In genomic region chr5:73763300-73764032, GRCh38 we compare ENCODE assay signal across 19 cellular contexts.
A peak's percentile ranks its signal among the peaks of the same experiment; 100 is the strongest.
DNase-seq lines count a peak whose midpoint lies in the region; ATAC-seq, FAIRE-seq and TF ChIP-seq lines count a peak whose summit lies in the region.
"Had no signal": no experiment of that assay in that cellular context is flagged by ENCODE, and none has a peak within 500 bp of the region (broad histone marks: within the 10 kb centered on the region; RNA-seq: fewer than 3 reads in every experiment).

No MANE protein-coding gene starts in this region.

- H3K9me3 Mint-ChIP-seq in WTC11 = peaks cover 32% of the 10 kb centered on the region
- H3K9me3 Mint-ChIP-seq in CD4-positive, alpha-beta memory T cell = peaks cover 0 to 22% (median 7%) of the 10 kb centered on the region in 8 donors

- no peaks in the 10 kb centered on the region for H3K27me3 Mint-ChIP-seq in WTC11 (ENCODE audit: low read depth)
- no peaks in the 10 kb centered on the region for H3K27me3 Mint-ChIP-seq in CD4-positive, alpha-beta memory T cell
- H3K27me3 Mint-ChIP-seq: activated naive CD8-positive, alpha-beta T cell treated with anti-CD3 and anti-CD28 coated beads for 36 hours; activated T-cell treated with anti-CD3 and anti-CD28 coated beads, Interleukin-2, amount 50 U/mL, for 24 hours had no signal

- H3K27me3 ChIP-seq in osteoblast (ENCODE audit: insufficient read depth, low read length) = no peaks in the 10 kb centered on the region
- H3K27me3 ChIP-seq in CD4-positive, alpha-beta memory T cell (ENCODE audit: insufficient read depth, low read length) = no peaks in the 10 kb centered on the region
- H3K27me3 ChIP-seq: testis had no signal

- H3K36me3 ChIP-seq in osteoblast (ENCODE audit: insufficient read depth, low read length) = no peaks in the 10 kb centered on the region
- no peaks in the 10 kb centered on the region for H3K36me3 ChIP-seq in CD4-positive, alpha-beta memory T cell (ENCODE audit: insufficient read depth, low read length)

- no peaks in the 10 kb centered on the region for H3K4me1 Mint-ChIP-seq in WTC11
- H3K4me1 Mint-ChIP-seq in CD4-positive, alpha-beta memory T cell = no peaks in the 10 kb centered on the region

- no peaks in the 10 kb centered on the region for H4K20me1 ChIP-seq in osteoblast (ENCODE audit: insufficient read depth, low read length)

- no peak overlapping the region for H3K27ac Mint-ChIP-seq in WTC11
- no peak overlapping the region for H3K27ac Mint-ChIP-seq in CD4-positive, alpha-beta memory T cell
- H3K27ac Mint-ChIP-seq: activated naive CD8-positive, alpha-beta T cell treated with anti-CD3 and anti-CD28 coated beads for 36 hours; activated T-cell treated with anti-CD3 and anti-CD28 coated beads, Interleukin-2, amount 50 U/mL, for 24 hours; T-helper 2 cell treated with Interferon-gamma antibody and Interleukin-4, amounts not matched to agents 5 μg/mL and 100 μg/mL, for 36 hours had no signal

- ATAC-seq in WTC11 (no peak), HG02678 (IDR thresholded peaks at IDR 0.05; ENCODE audit: unreplicated experiment) (no peak)
- ATAC-seq: right cardiac atrium had no signal

- H3K4me1 ChIP-seq in osteoblast (ENCODE audit: insufficient read depth, low read length) = peaks cover 14% of the 10 kb centered on the region
- H3K4me1 ChIP-seq in CD4-positive, alpha-beta memory T cell (ENCODE audit: insufficient read depth, low read length) = no peaks in the 10 kb centered on the region
- H3K4me1 ChIP-seq: testis had no signal

- FAIRE-seq in urothelium cell line (lab: Jason Lieb, UNC) = no peak
- FAIRE-seq: A204.1 had no signal

- DNase-seq in NCI-H2107 treated with DMSO at 0.1 percent for 48 hours (lab: John Stamatoyannopoulos, UW; ENCODE audit: unreplicated experiment) = peak; percentile 38
- no peak for DNase-seq in NCI-H2107 (lab: John Stamatoyannopoulos, UW)
- DNase-seq in NCI-H1417 (lab: John Stamatoyannopoulos, UW) = peak in 2 of 3 experiments; percentile 59 to 90
- DNase-seq in WTC11 (ENCODE audit: low spot score) = no peak
- peak; percentile 35 for DNase-seq in osteoblast (ENCODE audit: insufficient read length, low spot score, missing footprints)
- no peak for DNase-seq in urothelium cell line (ENCODE audit: low spot score)
- DNase-seq in CD4-positive, alpha-beta memory T cell = no peak
- DNase-seq: activated CD4-positive, alpha-beta T cell treated with anti-CD3 and anti-CD28 coated beads for 48 hours; activated naive CD8-positive, alpha-beta T cell treated with anti-CD3 and anti-CD28 coated beads for 36 hours; activated T-cell treated with anti-CD3 and anti-CD28 coated beads, Interleukin-2, amount 50 U/mL, for 24 hours; MV-4-11; NCI-H446 treated with DMSO at 0.1 percent for 48 hours; right cardiac atrium; RPMI8226; stimulated activated CD4-positive, alpha-beta T cell treated with anti-CD3 and anti-CD28 coated beads, Interleukin-4, amount 100 ng/mL, for 1 hour; testis had no signal

- CTCF ChIA-PET in WTC11 (lab: Charles Lee) = no interaction called here
- CTCF ChIA-PET in CD4-positive, alpha-beta memory T cell (lab: Charles Lee; ENCODE audit: partially characterized antibody) = interaction anchor here (1.4 kb wide), 1 partner anchor 12 kb away, joined by 3 read pairs; no protein-coding TSS in a partner anchor

- H2AFZ ChIP-seq in osteoblast (ENCODE audit: low read length) = peak overlapping the region; percentile 69

- no peak overlapping the region for H3K4me2 ChIP-seq in osteoblast (ENCODE audit: insufficient read depth, low read length)

- TF ChIP-seq CTCF in WTC11 (IDR thresholded peaks at IDR 0.05) = no peak
- TF ChIP-seq CTCF in osteoblast (IDR thresholded peaks at IDR 0.05; ENCODE audit: extremely low read depth, low read depth, low read length) = no peak

- peaks cover 23% of the 10 kb centered on the region for H3K36me3 Mint-ChIP-seq in WTC11
- no peaks in the 10 kb centered on the region for H3K36me3 Mint-ChIP-seq in CD4-positive, alpha-beta memory T cell
- H3K36me3 Mint-ChIP-seq: activated naive CD8-positive, alpha-beta T cell treated with anti-CD3 and anti-CD28 coated beads for 36 hours had no signal

- H3K4me3 Mint-ChIP-seq in WTC11 = no peak overlapping the region
- no peak overlapping the region for H3K4me3 Mint-ChIP-seq in CD4-positive, alpha-beta memory T cell
- H3K4me3 Mint-ChIP-seq: activated naive CD8-positive, alpha-beta T cell treated with anti-CD3 and anti-CD28 coated beads for 36 hours; activated T-cell treated with anti-CD3 and anti-CD28 coated beads, Interleukin-2, amount 50 U/mL, for 24 hours; T-helper 2 cell treated with Interferon-gamma antibody and Interleukin-4, amounts not matched to agents 5 μg/mL and 100 μg/mL, for 36 hours had no signal

- peaks cover 3% of the 10 kb centered on the region for H3K79me2 ChIP-seq in osteoblast (ENCODE audit: insufficient read depth, low read length)

- no peak overlapping the region for H3K4me3 ChIP-seq in osteoblast (ENCODE audit: insufficient read depth, low read length)
- H3K4me3 ChIP-seq in CD4-positive, alpha-beta memory T cell (ENCODE audit: low read length in 2 of 2) = no peak overlapping the region
- H3K4me3 ChIP-seq: testis had no signal

- POLR2A ChIA-PET in WTC11 (lab: Charles Lee) = no interaction called here
- POLR2A ChIA-PET in CD4-positive, alpha-beta memory T cell (lab: Charles Lee; ENCODE audit: partially characterized antibody) = no interaction called here

- H3K9me3 ChIP-seq in osteoblast (ENCODE audit: low read depth, low read length) = no peaks in the 10 kb centered on the region
- no peaks in the 10 kb centered on the region for H3K9me3 ChIP-seq in CD4-positive, alpha-beta memory T cell (ENCODE audit: control insufficient read depth in 1 of 2, low read length in 2 of 2)
- H3K9me3 ChIP-seq: testis had no signal

- peak overlapping the region; percentile 40 for H3K27ac ChIP-seq in osteoblast (ENCODE audit: low read depth, low read length)
- no peak overlapping the region for H3K27ac ChIP-seq in CD4-positive, alpha-beta memory T cell (ENCODE audit: low read depth, low read length)
- H3K27ac ChIP-seq: testis had no signal

- intact Hi-C loops in CD4-positive, alpha-beta memory T cell (cut with micrococcal nuclease) = no loop called here

TF ChIP-seq in WTC11, 78 proteins besides CTCF, POLR2A, EP300 and RAD21:
- TF ChIP-seq GABPB1 (CRISPR knock-in tag; IDR thresholded peaks at IDR 0.05) (peak; percentile 78; the same call in 1 of the 2 replicates), ZNF263 (CRISPR knock-in tag; IDR thresholded peaks at IDR 0.05; ENCODE audit: low read depth) (no peak)

Comparison
In these comparisons a context has a peak if more than half of its experiments do, and no peak if none do; other contexts are left out.
1. DNase-seq: peak in NCI-H2107 treated with DMSO at 0.1 percent for 48 hours (single experiment), NCI-H1417 (2 of 3) and osteoblast (single experiment); none in NCI-H2107 (single experiment), WTC11 (single experiment), urothelium cell line (single experiment) and CD4-positive, alpha-beta memory T cell (0 of 5).